In the genomic region with DNA sequence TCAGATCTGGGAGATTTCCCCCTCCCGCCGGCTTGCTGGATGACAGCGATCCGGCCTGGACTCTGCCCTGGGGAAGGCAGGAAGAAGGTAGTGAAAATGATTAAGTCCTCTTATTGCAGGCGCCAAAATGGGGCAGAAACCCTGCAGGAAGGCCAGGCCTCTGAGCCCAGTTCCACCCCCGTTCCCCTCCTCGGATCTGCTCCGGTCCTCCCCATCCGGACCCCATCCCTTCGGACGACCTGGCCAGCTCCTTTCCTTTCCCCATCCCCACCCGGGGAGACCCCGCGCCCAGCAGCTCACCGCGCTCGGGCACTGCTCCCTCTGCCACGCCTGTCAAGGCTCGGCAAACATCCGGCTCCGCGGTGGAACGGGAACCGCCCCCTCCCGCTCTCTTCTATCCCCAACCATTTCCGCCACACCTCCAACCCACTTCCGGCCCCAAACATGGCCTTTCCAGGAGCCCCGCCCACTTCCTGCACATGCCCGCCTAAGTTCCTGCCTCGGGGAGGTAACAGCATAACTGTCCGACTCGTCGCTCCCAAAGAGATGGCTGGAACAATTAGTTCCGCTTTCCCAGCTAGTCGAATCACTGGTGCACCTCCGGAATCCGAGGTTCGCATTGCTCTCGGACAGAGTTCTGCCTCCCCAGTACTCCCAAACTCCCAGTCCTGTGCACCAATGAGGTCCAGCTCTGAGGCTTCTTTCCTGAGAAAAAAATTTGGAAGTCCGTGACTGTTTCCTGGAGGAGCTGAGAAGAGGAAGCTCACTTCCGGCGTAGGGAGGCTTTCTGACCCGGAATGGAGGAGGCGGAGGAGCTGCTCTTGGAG, we compare ENCODE assay signal across 8 cellular contexts. TPM values are rescaled to one million over a fixed set of nuclear protein-coding genes. Genes with fewer than 3 reads are reported as not detected.
DNase-seq lines count a peak whose midpoint lies in the region; ATAC-seq and TF ChIP-seq lines count a peak whose summit lies in the region.

Gene ARHGAP1 (minus strand): TSS at position 369 of the 827 bp plus-strand sequence. CDS start 4,512 bp downstream, outside the sequence.
Gene ZNF408 (plus strand): TSS at position 781 of the 827 bp plus-strand sequence. CDS start 17 bp downstream, at position 798.

- H3K27ac ChIP-seq in caudate nucleus (ENCODE audit: low read depth, low read length), result peak within 1 kb of the TSS; percentile 98

- H3K4me3 Mint-ChIP-seq in activated B cell treated with CpG ODN at 0.5 μM for 24 hours (peak within 1 kb of the TSS; percentile 99), immature natural killer cell (peak within 1 kb of the TSS; percentile 97 to 99 (median 98))

- H3K27ac Mint-ChIP-seq in activated B cell treated with CpG ODN at 0.5 μM for 24 hours, result peak within 1 kb of the TSS; percentile 95
- H3K27ac Mint-ChIP-seq in immature natural killer cell, result peak within 1 kb of the TSS; percentile 86 to 97 (median 90)

- CTCF ChIA-PET in activated B cell treated with CpG ODN at 0.5 μM for 24 hours (lab: Charles Lee), result interaction anchor here (0.8 kb wide), 1 partner anchor 548 kb away, joined by 3 read pairs; the partner anchor contains the start of gene ACP2

- intact Hi-C loops in activated B cell treated with CpG ODN at 0.5 μM for 24 hours (cut with micrococcal nuclease), result loop anchor here (1.0 to 10.0 kb wide), 14 partner anchors 83 to 1756 kb away; partner anchors contain the start of genes ACP2, AMBRA1, ATG13 and CKAP5

- H3K27me3 Mint-ChIP-seq in activated B cell treated with CpG ODN at 0.5 μM for 24 hours (no peaks in the 10 kb centered on the region), immature natural killer cell (ENCODE audit: low read depth in 3 of 3) (peaks cover 2 to 10% (median 6%) of the 10 kb centered on the region in 3 donors)

- in situ Hi-C loops in GM18951 (cut with MboI; ENCODE audit: low sequenced_read_pairs, unreplicated experiment), result no loop called here

- peaks cover 61% of the 10 kb centered on the region for H3K36me3 Mint-ChIP-seq in activated B cell treated with CpG ODN at 0.5 μM for 24 hours (ENCODE audit: low read depth)
- peaks cover 0 to 9% (median 7%) of the 10 kb centered on the region in 3 donors for H3K36me3 Mint-ChIP-seq in immature natural killer cell

- TF ChIP-seq POLR2A in GM18951 (IDR thresholded peaks at IDR 0.05; ENCODE audit: extremely low read depth, insufficient read depth, insufficient read length), result peak; percentile 87

- peaks cover 51% of the 10 kb centered on the region for H3K4me1 Mint-ChIP-seq in activated B cell treated with CpG ODN at 0.5 μM for 24 hours
- peaks cover 60 to 61% of the 10 kb centered on the region in 2 donors for H3K4me1 Mint-ChIP-seq in immature natural killer cell

- POLR2A ChIA-PET in activated B cell treated with CpG ODN at 0.5 μM for 24 hours (lab: Charles Lee), result interaction anchor here (0.6 to 1.7 kb wide), 12 partner anchors 11 to 1015 kb away, joined by 3 to 16 read pairs (median 5); partner anchors contain the start of genes AGBL2, AMBRA1, ATG13 and CSTPP1

- no peak for TF ChIP-seq CTCF in activated B cell treated with CpG ODN at 0.5 μM for 24 hours (IDR thresholded peaks at IDR 0.05)

- H3K9me3 Mint-ChIP-seq in activated B cell treated with CpG ODN at 0.5 μM for 24 hours (no peaks in the 10 kb centered on the region), immature natural killer cell (no peaks in the 10 kb centered on the region)

- ATAC-seq in HG03196 (IDR thresholded peaks at IDR 0.05; ENCODE audit: unreplicated experiment), result peak; percentile 85
- peak; percentile 87 for ATAC-seq in activated B cell treated with CpG ODN at 0.5 μM for 24 hours (ENCODE audit: low read depth)

- DNase-seq in AG08395 (ENCODE audit: low spot score), result peak; percentile 97
- peak; percentile 99 for DNase-seq in NCI-H345 (lab: John Stamatoyannopoulos, UW)
- DNase-seq in activated B cell treated with CpG ODN at 0.5 μM for 24 hours, result peak; percentile 96
- peak; percentile 80 to 99 (median 97) for DNase-seq in caudate nucleus (lab: John Stamatoyannopoulos, UW)
- peak; percentile 98 for DNase-seq in immature natural killer cell
- DNase-seq in smooth muscle cell of the brain vasculature (ENCODE audit: low read depth, low spot score), result peak; percentile 97

RNA-seq across cellular contexts. Expression of gene ARHGAP1, which starts in this region (rescaled TPM):
- total RNA-seq in activated B cell treated with CpG ODN at 0.5 μM for 24 hours, result 47.6 and 58.0 TPM in 2 replicates
- polyA plus RNA-seq in immature natural killer cell, result 100 to 1,000 TPM in 1 of 3 donors, 10 to 100 TPM in 2; 38.6 to 104 (median 60.4) TPM

RNA-seq across cellular contexts. Expression of gene ZNF408, which starts in this region (rescaled TPM):
- total RNA-seq in activated B cell treated with CpG ODN at 0.5 μM for 24 hours, result 15.6 and 16.1 TPM in 2 replicates
- polyA plus RNA-seq in immature natural killer cell, result 10 to 100 TPM in 1 of 3 donors, 1 to 10 TPM in 2; 9.1 to 14.6 (median 9.5) TPM

Comparison
In these comparisons a context has a peak if more than half of its experiments do, and no peak if none do; other contexts are left out.
1. Peak in every context shown above with its lines: DNase-seq, ATAC-seq and H3K27ac ChIP-seq.